ENCODE assay signal across 8 cellular contexts in the genomic region with DNA sequence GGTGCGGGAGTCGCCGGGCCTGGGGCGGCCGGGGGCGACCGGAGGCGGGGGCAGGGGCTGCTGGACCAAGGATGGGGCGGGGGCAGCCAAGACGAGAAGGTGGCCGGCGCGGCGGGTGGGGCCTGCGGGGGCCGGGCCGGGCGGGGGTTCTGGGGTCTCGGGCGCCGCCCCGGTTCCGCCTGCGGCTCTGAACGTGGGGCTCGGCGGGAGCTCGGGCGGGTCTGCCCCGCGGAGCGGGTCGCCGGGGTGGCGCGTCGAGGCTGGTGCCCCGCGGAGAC. TPM values are rescaled to one million over a fixed set of nuclear protein-coding genes. Genes with fewer than 3 reads are reported as not detected.
A peak's percentile ranks its signal among the peaks of the same experiment; 100 is the strongest.
DNase-seq lines count a peak whose midpoint lies in the region; ATAC-seq lines count a peak whose summit lies in the region.

No MANE protein-coding gene starts in this region.

- H3K9me3 ChIP-seq in HUES48 (ENCODE audit: control insufficient read depth, insufficient read depth, low read length): no peaks in the 10 kb centered on the region
- H3K9me3 ChIP-seq in iPS-18a (ENCODE audit: control insufficient read depth, low read depth, low read length): no peaks in the 10 kb centered on the region

- no peak for DNase-seq in activated T-helper 2 cell treated with anti-CD3 and anti-CD28 coated beads, Interferon-gamma antibody, Interleukin-2, Interleukin-4, amounts not matched to agents 10 μg/mL and 5 μg/mL and 100 μg/mL, durations not matched to agents 14 hours and 24 hours and 36 hours (ENCODE audit: low spot score)
- DNase-seq in cortex of kidney (lab: John Stamatoyannopoulos, UW): no peak
- no peak for DNase-seq in stimulated activated CD4-positive, alpha-beta T cell treated with anti-CD3 and anti-CD28 coated beads, Interleukin-15, amount 100 ng/mL, for 24 hours
- no peak for DNase-seq in NCI-H2081 treated with DMSO at 0.1 percent for 48 hours (lab: John Stamatoyannopoulos, UW)

- H3K4me3 ChIP-seq in HUES48 (ENCODE audit: low read depth, low read length) (peak overlapping the region; percentile 89), iPS-18a (ENCODE audit: low read length) (peak overlapping the region; percentile 92)

- H3K27ac Mint-ChIP-seq in activated T-helper 2 cell treated with anti-CD3 and anti-CD28 coated beads, Interferon-gamma antibody, Interleukin-2, Interleukin-4, amounts not matched to agents 10 μg/mL and 5 μg/mL and 100 μg/mL, durations not matched to agents 14 hours and 24 hours and 36 hours: peak overlapping the region; percentile 99
- peak overlapping the region; percentile 99 for H3K27ac Mint-ChIP-seq in stimulated activated memory B cell treated with anti-CD40 and anti-IgM and Interleukin-4, amounts not matched to agents 10 μg/mL and 1 μg/mL and 100 μg/mL, for 72 hours

- peaks cover 42% of the 10 kb centered on the region for H3K36me3 ChIP-seq in HUES48 (ENCODE audit: control insufficient read depth, insufficient read depth, low read length)
- peaks cover 39% of the 10 kb centered on the region for H3K36me3 ChIP-seq in iPS-18a (ENCODE audit: control insufficient read depth, low read depth, low read length)

- peaks cover 13% of the 10 kb centered on the region for H3K4me1 Mint-ChIP-seq in activated T-helper 2 cell treated with anti-CD3 and anti-CD28 coated beads, Interferon-gamma antibody, Interleukin-2, Interleukin-4, amounts not matched to agents 10 μg/mL and 5 μg/mL and 100 μg/mL, durations not matched to agents 14 hours and 24 hours and 36 hours (ENCODE audit: low read depth)
- H3K4me1 Mint-ChIP-seq in stimulated activated memory B cell treated with anti-CD40 and anti-IgM and Interleukin-4, amounts not matched to agents 10 μg/mL and 1 μg/mL and 100 μg/mL, for 72 hours: peaks cover 45% of the 10 kb centered on the region

- peak overlapping the region; percentile 83 for H3K9ac ChIP-seq in HUES48 (ENCODE audit: low read depth, low read length)
- peak overlapping the region; percentile 74 for H3K9ac ChIP-seq in iPS-18a (ENCODE audit: low read length)

- no peaks in the 10 kb centered on the region for H3K27me3 Mint-ChIP-seq in activated T-helper 2 cell treated with anti-CD3 and anti-CD28 coated beads, Interferon-gamma antibody, Interleukin-2, Interleukin-4, amounts not matched to agents 10 μg/mL and 5 μg/mL and 100 μg/mL, durations not matched to agents 14 hours and 24 hours and 36 hours (ENCODE audit: low read depth)
- H3K27me3 Mint-ChIP-seq in stimulated activated memory B cell treated with anti-CD40 and anti-IgM and Interleukin-4, amounts not matched to agents 10 μg/mL and 1 μg/mL and 100 μg/mL, for 72 hours: no peaks in the 10 kb centered on the region

- peaks cover 6% of the 10 kb centered on the region; the same call in 1 of the 2 replicates for H3K4me1 ChIP-seq in HUES48 (ENCODE audit: control insufficient read depth, insufficient read depth, low read length)
- no peaks in the 10 kb centered on the region for H3K4me1 ChIP-seq in iPS-18a (ENCODE audit: control insufficient read depth, low read depth, low read length)

- no peaks in the 10 kb centered on the region for H3K27me3 ChIP-seq in HUES48 (ENCODE audit: control insufficient read depth, insufficient read depth, low read length)
- no peaks in the 10 kb centered on the region for H3K27me3 ChIP-seq in iPS-18a (ENCODE audit: control insufficient read depth, insufficient read depth, low read length)

- peak overlapping the region; percentile 93 for H3K4me3 Mint-ChIP-seq in activated T-helper 2 cell treated with anti-CD3 and anti-CD28 coated beads, Interferon-gamma antibody, Interleukin-2, Interleukin-4, amounts not matched to agents 10 μg/mL and 5 μg/mL and 100 μg/mL, durations not matched to agents 14 hours and 24 hours and 36 hours (ENCODE audit: low read depth)
- H3K4me3 Mint-ChIP-seq in stimulated activated memory B cell treated with anti-CD40 and anti-IgM and Interleukin-4, amounts not matched to agents 10 μg/mL and 1 μg/mL and 100 μg/mL, for 72 hours: peak overlapping the region; percentile 97

- no peak for ATAC-seq in stimulated activated memory B cell treated with anti-CD40 and anti-IgM and Interleukin-4, amounts not matched to agents 10 μg/mL and 1 μg/mL and 100 μg/mL, for 72 hours
- no peak for ATAC-seq in HG02678 (IDR thresholded peaks at IDR 0.05; ENCODE audit: unreplicated experiment)

- intact Hi-C loops in activated T-helper 2 cell treated with anti-CD3 and anti-CD28 coated beads, Interferon-gamma antibody, Interleukin-2, Interleukin-4, amounts not matched to agents 10 μg/mL and 5 μg/mL and 100 μg/mL, durations not matched to agents 14 hours and 24 hours and 36 hours (cut with micrococcal nuclease): loop anchor here (2.0 to 5.0 kb wide), 6 partner anchors 181 to 489 kb away; partner anchors contain the start of genes LSM14B and TAF4

- peaks cover 31% of the 10 kb centered on the region for H3K36me3 Mint-ChIP-seq in activated T-helper 2 cell treated with anti-CD3 and anti-CD28 coated beads, Interferon-gamma antibody, Interleukin-2, Interleukin-4, amounts not matched to agents 10 μg/mL and 5 μg/mL and 100 μg/mL, durations not matched to agents 14 hours and 24 hours and 36 hours (ENCODE audit: low read depth)
- peaks cover 38% of the 10 kb centered on the region for H3K36me3 Mint-ChIP-seq in stimulated activated memory B cell treated with anti-CD40 and anti-IgM and Interleukin-4, amounts not matched to agents 10 μg/mL and 1 μg/mL and 100 μg/mL, for 72 hours

- H3K27ac ChIP-seq in HUES48 (ENCODE audit: low read depth, low read length): peak overlapping the region; percentile 87
- no peak overlapping the region for H3K27ac ChIP-seq in iPS-18a (ENCODE audit: low read length)

- H3K9me3 Mint-ChIP-seq in activated T-helper 2 cell treated with anti-CD3 and anti-CD28 coated beads, Interferon-gamma antibody, Interleukin-2, Interleukin-4, amounts not matched to agents 10 μg/mL and 5 μg/mL and 100 μg/mL, durations not matched to agents 14 hours and 24 hours and 36 hours: no peaks in the 10 kb centered on the region
- H3K9me3 Mint-ChIP-seq in stimulated activated memory B cell treated with anti-CD40 and anti-IgM and Interleukin-4, amounts not matched to agents 10 μg/mL and 1 μg/mL and 100 μg/mL, for 72 hours: no peaks in the 10 kb centered on the region

RNA-seq across cellular contexts. Expression of gene ADRM1, which starts 0.2 kb away (rescaled TPM):
- total RNA-seq in activated T-helper 2 cell treated with anti-CD3 and anti-CD28 coated beads, Interferon-gamma antibody, Interleukin-2, Interleukin-4, amounts not matched to agents 10 μg/mL and 5 μg/mL and 100 μg/mL, durations not matched to agents 14 hours and 24 hours and 36 hours: 152 and 171 TPM in 2 replicates
